ENCODE assay signal across 9 cellular contexts in the genomic region with DNA sequence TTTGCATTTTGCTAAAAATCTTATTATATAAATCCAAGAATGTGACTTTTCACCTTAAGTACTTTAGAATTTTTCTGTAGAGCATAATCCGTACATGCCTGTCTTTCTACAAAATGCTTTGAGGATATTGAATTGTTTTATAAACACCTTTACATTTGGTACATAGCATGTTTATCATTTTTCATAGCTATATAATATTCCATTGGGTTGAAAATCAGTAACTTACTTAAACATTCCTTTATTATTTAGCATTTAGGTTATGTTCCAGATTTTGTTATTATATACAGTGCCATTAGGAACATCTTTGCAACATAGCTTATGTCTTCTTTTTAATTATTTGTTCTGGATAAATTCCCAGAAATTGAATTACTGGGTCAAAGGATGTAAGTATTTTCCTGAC.
"Had no signal": no experiment of that assay in that cellular context is flagged by ENCODE, and none has a peak within 500 bp of the region (broad histone marks: within the 10 kb centered on the region; RNA-seq: fewer than 3 reads in every experiment).

No MANE protein-coding gene starts in this region.

- H3K4me2 ChIP-seq: GM23338, KMS-11 had no signal

- DNase-seq: H7, IMR-90, Karpas-422, KBM-7 had no signal

- FAIRE-seq: HTR-8/SVneo had no signal

- H3K9me3 Mint-ChIP-seq: GM23338 had no signal

- H3K4me3 ChIP-seq: GM23338, HAP-1 had no signal

- H3K9me3 ChIP-seq: HAP-1 had no signal

- H3K36me3 ChIP-seq: HAP-1 had no signal

- H3K27ac Mint-ChIP-seq: GM23338 had no signal

- H3K4me3 Mint-ChIP-seq: GM23338 had no signal

- ATAC-seq: GM23338, HCT116 had no signal

- H3K9ac ChIP-seq: KMS-11 had no signal

- H2AFZ ChIP-seq: GM23338 had no signal

- H3K27ac ChIP-seq: KMS-11 had no signal
